In genomic region chr5:168706655-168707069, GRCh38 we compare ENCODE assay signal across 9 cellular contexts.
DNase-seq lines count a peak whose midpoint lies in the region; ATAC-seq and TF ChIP-seq lines count a peak whose summit lies in the region.
"Had no signal": no experiment of that assay in that cellular context is flagged by ENCODE, and none has a peak within 500 bp of the region (broad histone marks: within the 10 kb centered on the region; RNA-seq: fewer than 3 reads in every experiment).

No MANE protein-coding gene starts in this region.

- H3K9me3 Mint-ChIP-seq in HFFc6, result no peaks in the 10 kb centered on the region
- no peaks in the 10 kb centered on the region for H3K9me3 Mint-ChIP-seq in osteocyte (ENCODE audit: unreplicated experiment)

- H3K4me1 Mint-ChIP-seq in HFFc6 (ENCODE audit: low read depth) (peaks cover 2% of the 10 kb centered on the region; the same call in 1 of the 2 replicates), osteocyte (ENCODE audit: unreplicated experiment) (no peaks in the 10 kb centered on the region)

- H3K27ac ChIP-seq in RWPE2 (ENCODE audit: poor library complexity, severe bottlenecking), result no peak overlapping the region
- H3K27ac ChIP-seq in stomach, result no peak overlapping the region
- H3K27ac ChIP-seq: SJSA1 had no signal

- H3K36me3 Mint-ChIP-seq in HFFc6 (ENCODE audit: low read depth), result no peaks in the 10 kb centered on the region
- H3K36me3 Mint-ChIP-seq in osteocyte (ENCODE audit: unreplicated experiment), result no peaks in the 10 kb centered on the region

- H3K27me3 Mint-ChIP-seq in HFFc6 (ENCODE audit: insufficient read depth), result no peaks in the 10 kb centered on the region; the same call in 1 of the 2 replicates
- no peaks in the 10 kb centered on the region for H3K27me3 Mint-ChIP-seq in osteocyte (ENCODE audit: unreplicated experiment)

- H3K36me3 ChIP-seq in RWPE2 (ENCODE audit: low read depth), result no peaks in the 10 kb centered on the region
- H3K36me3 ChIP-seq in stomach, result peaks cover 0 to 5% (median 0%) of the 10 kb centered on the region in 4 donors

- peak; percentile 37 for DNase-seq in DMS114 treated with DMSO at 0.1 percent for 48 hours (lab: John Stamatoyannopoulos, UW; ENCODE audit: unreplicated experiment)
- peak; percentile 41 for DNase-seq in HFFc6
- DNase-seq in RWPE2 (ENCODE audit: low spot score), result no peak
- peak; percentile 35 for DNase-seq in fibroblast of mammary gland (ENCODE audit: low read depth)
- DNase-seq in osteocyte (ENCODE audit: extremely low spot score, unreplicated experiment), result no peak
- no peak for DNase-seq in effector CD8-positive, alpha-beta T cell (lab: John Stamatoyannopoulos, UW)
- no peak for DNase-seq in stomach

- TF ChIP-seq POLR2A in stomach (IDR thresholded peaks at IDR 0.05), result no peak

- 61 to 79% (median 68%) methylated on average over 5 of the region's 5 CpGs for WGBS in stomach, 5 donors

- H3K27me3 ChIP-seq in RWPE2 (ENCODE audit: insufficient read depth, poor library complexity, severe bottlenecking) (no peaks in the 10 kb centered on the region), stomach (no peaks in the 10 kb centered on the region)
- H3K27me3 ChIP-seq: SJSA1 had no signal

- H3K4me3 Mint-ChIP-seq in HFFc6 (no peak overlapping the region), osteocyte (ENCODE audit: unreplicated experiment) (no peak overlapping the region)

- intact Hi-C loops in stomach (cut with DNase I; ENCODE audit: low total_unique reads), result no loop called here

- no peaks in the 10 kb centered on the region for H3K9me3 ChIP-seq in RWPE2 (ENCODE audit: severe bottlenecking)
- no peaks in the 10 kb centered on the region for H3K9me3 ChIP-seq in stomach
- H3K9me3 ChIP-seq: SJSA1 had no signal

- TF ChIP-seq EP300 in stomach (IDR thresholded peaks at IDR 0.05), result no peak

- ATAC-seq in RWPE2 (ENCODE audit: low read depth) (peak; percentile 84), GM21576 (IDR thresholded peaks at IDR 0.05; ENCODE audit: unreplicated experiment) (no peak)

- no peak overlapping the region for H3K4me3 ChIP-seq in RWPE2 (ENCODE audit: severe bottlenecking)
- no peak overlapping the region for H3K4me3 ChIP-seq in fibroblast of mammary gland (ENCODE audit: control insufficient read depth, low read depth, low read length)
- no peak overlapping the region for H3K4me3 ChIP-seq in stomach
- H3K4me3 ChIP-seq: SJSA1 had no signal

- H3K27ac Mint-ChIP-seq in HFFc6, result no peak overlapping the region
- no peak overlapping the region for H3K27ac Mint-ChIP-seq in osteocyte (ENCODE audit: unreplicated experiment)

- TF ChIP-seq CTCF in HFFc6 (IDR thresholded peaks at IDR 0.05) (peak; percentile 76), RWPE2 (IDR thresholded peaks at IDR 0.05; ENCODE audit: poor library complexity, severe bottlenecking) (peak; percentile 91), fibroblast of mammary gland (conservative IDR thresholded peaks at IDR 0.05; ENCODE audit: control insufficient read depth, insufficient read depth, low read depth, low read length) (peak; percentile 51), osteocyte (IDR thresholded peaks at IDR 0.05) (peak; percentile 67), stomach (IDR thresholded peaks at IDR 0.05) (peak in 1 of 7 experiments; percentile 11)

- H3K4me1 ChIP-seq in RWPE2 (ENCODE audit: insufficient read depth, poor library complexity, severe bottlenecking) (no peaks in the 10 kb centered on the region), stomach (no peaks in the 10 kb centered on the region)

Comparison
In these comparisons a context has a peak if more than half of its experiments do, and no peak if none do; other contexts are left out.
1. DNase-seq: peak in DMS114 treated with DMSO at 0.1 percent for 48 hours (single experiment), HFFc6 (single experiment) and fibroblast of mammary gland (single experiment); none in RWPE2 (single experiment), osteocyte (single experiment), effector CD8-positive, alpha-beta T cell (single experiment) and stomach (single experiment).